ENCODE assay signal across 15 cellular contexts in the genomic region with DNA sequence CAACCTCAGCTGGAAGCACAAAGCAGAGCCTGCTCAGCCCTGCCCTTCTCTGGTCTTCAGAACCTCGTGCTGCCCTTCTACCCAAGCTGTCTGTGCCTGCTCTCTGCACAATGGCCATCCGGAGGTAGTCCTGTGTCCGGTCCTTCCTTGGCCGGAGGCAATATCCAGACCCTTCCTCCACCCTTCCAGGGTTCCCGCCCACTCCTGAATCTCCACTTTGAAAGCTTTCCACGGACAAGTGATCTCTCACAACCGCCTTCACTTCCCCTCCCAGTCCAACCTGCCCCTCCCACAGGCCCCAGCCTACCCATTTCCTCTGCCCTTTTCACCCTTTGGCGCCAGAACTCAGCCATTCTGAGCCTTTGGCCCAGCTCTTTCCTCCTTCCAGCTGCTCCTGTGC.
DNase-seq lines count a peak whose midpoint lies in the region; ATAC-seq and TF ChIP-seq lines count a peak whose summit lies in the region.
"Had no signal": no experiment of that assay in that cellular context is flagged by ENCODE, and none has a peak within 500 bp of the region (broad histone marks: within the 10 kb centered on the region; RNA-seq: fewer than 3 reads in every experiment).

No MANE protein-coding gene starts in this region.

- H3K9me3 ChIP-seq in right atrium auricular region, result no peaks in the 10 kb centered on the region
- H3K9me3 ChIP-seq in colonic mucosa, result no peaks in the 10 kb centered on the region
- H3K9me3 ChIP-seq in lung (ENCODE audit: control insufficient read depth in 2 of 2, insufficient read depth in 1 of 2, low read length in 1 of 2), result no peaks in the 10 kb centered on the region
- H3K9me3 ChIP-seq in MG63, result no peaks in the 10 kb centered on the region
- no peaks in the 10 kb centered on the region for H3K9me3 ChIP-seq in effector memory CD4-positive, alpha-beta T cell (ENCODE audit: control insufficient read depth, low read length)
- H3K9me3 ChIP-seq: vagina had no signal

- H3K4me3 ChIP-seq in right atrium auricular region (no peak overlapping the region), colonic mucosa (no peak overlapping the region), lung (no peak overlapping the region), MG63 (no peak overlapping the region)
- H3K4me3 ChIP-seq in effector memory CD4-positive, alpha-beta T cell (ENCODE audit: insufficient read depth, low read depth, low read length, poor library complexity, severe bottlenecking), result no peak overlapping the region
- H3K4me3 ChIP-seq: cardiac muscle cell, K562, vagina had no signal

- TF ChIP-seq CTCF in right atrium auricular region (IDR thresholded peaks at IDR 0.05), result no peak
- no peak for TF ChIP-seq CTCF in colonic mucosa (IDR thresholded peaks at IDR 0.05)
- TF ChIP-seq CTCF in lung (IDR thresholded peaks at IDR 0.05; ENCODE audit: control extremely low read depth, extremely low read depth), result no peak

- H3K36me3 ChIP-seq in right atrium auricular region (no peaks in the 10 kb centered on the region), colonic mucosa (no peaks in the 10 kb centered on the region), lung (ENCODE audit: control insufficient read depth in 2 of 2, insufficient read depth in 2 of 2, low read length in 2 of 2) (no peaks in the 10 kb centered on the region), MG63 (no peaks in the 10 kb centered on the region)
- no peaks in the 10 kb centered on the region for H3K36me3 ChIP-seq in effector memory CD4-positive, alpha-beta T cell (ENCODE audit: control insufficient read depth, insufficient read depth, low read length)
- H3K36me3 ChIP-seq: cardiac muscle cell, vagina had no signal

- H3K27ac ChIP-seq in right atrium auricular region (peak overlapping the region in 1 of 2 donors; percentile 5), colonic mucosa (peak overlapping the region; percentile 65), lung (ENCODE audit: low read depth in 1 of 2, low read length in 1 of 2) (peak overlapping the region in 1 of 2 donors; percentile 61)
- H3K27ac ChIP-seq in effector memory CD4-positive, alpha-beta T cell (ENCODE audit: insufficient read depth, low read length, poor library complexity, severe bottlenecking), result no peak overlapping the region
- H3K27ac ChIP-seq: vagina, VCaP had no signal

- H3K4me1 ChIP-seq in right atrium auricular region, result peaks cover 0 to 40% of the 10 kb centered on the region in 2 donors
- peaks cover 5% of the 10 kb centered on the region for H3K4me1 ChIP-seq in colonic mucosa
- H3K4me1 ChIP-seq in lung (ENCODE audit: control insufficient read depth in 2 of 2, insufficient read depth in 2 of 2, low read length in 2 of 2), result peaks cover 0 to 22% of the 10 kb centered on the region in 2 donors
- peaks cover 6% of the 10 kb centered on the region for H3K4me1 ChIP-seq in effector memory CD4-positive, alpha-beta T cell (ENCODE audit: control insufficient read depth, insufficient read depth, low read length, poor library complexity, severe bottlenecking)

- intact Hi-C loops in Right ventricle myocardium inferior (cut with DNase I), result loop anchor here (10.0 kb wide), 1 partner anchor 132 kb away; no protein-coding TSS in a partner anchor
- intact Hi-C loops in colonic mucosa (cut with DNase I), result no loop called here

- peak overlapping the region in 1 of 2 donors; percentile 38 for H3K9ac ChIP-seq in colonic mucosa (ENCODE audit: low read depth in 2 of 2, low read length in 2 of 2)

- DNase-seq in Right ventricle myocardium inferior (ENCODE audit: missing footprints), result no peak
- no peak for DNase-seq in right atrium auricular region (ENCODE audit: low spot score)
- DNase-seq in colonic mucosa, result peak; percentile 74
- peak; percentile 45 for DNase-seq in lung (ENCODE audit: low spot score)
- no peak for DNase-seq in T-helper 9 cell
- no peak for DNase-seq in MG63
- DNase-seq in effector memory CD4-positive, alpha-beta T cell, result no peak
- no peak for DNase-seq in NCI-H1694 treated with DMSO at 0.1 percent for 48 hours (lab: John Stamatoyannopoulos, UW)
- DNase-seq: DND-41, H7, NCI-H2227 treated with DMSO at 0.1 percent for 48 hours had no signal

- 33 to 42% methylated on average over 8 of the region's 8 CpGs for WGBS in lung, 2 donors

- H3K27me3 ChIP-seq in right atrium auricular region (no peaks in the 10 kb centered on the region), colonic mucosa (no peaks in the 10 kb centered on the region), lung (ENCODE audit: control insufficient read depth, insufficient read depth) (no peaks in the 10 kb centered on the region), MG63 (no peaks in the 10 kb centered on the region)
- no peaks in the 10 kb centered on the region for H3K27me3 ChIP-seq in effector memory CD4-positive, alpha-beta T cell (replicated peaks; ENCODE audit: control insufficient read depth, insufficient read depth, low read length, poor library complexity, severe bottlenecking)
- H3K27me3 ChIP-seq: cardiac muscle cell, vagina had no signal

- peak; percentile 40 for ATAC-seq in Right ventricle myocardium inferior
- no peak for ATAC-seq in lung (ENCODE audit: insufficient read depth, low FRiP score)
- ATAC-seq: K562 had no signal

Comparison
In these comparisons a context has a peak if more than half of its experiments do, and no peak if none do; other contexts are left out.
1. DNase-seq: peak in colonic mucosa (single experiment) and lung (single experiment); none in Right ventricle myocardium inferior (single experiment), right atrium auricular region (single experiment), T-helper 9 cell (single experiment), MG63 (single experiment), effector memory CD4-positive, alpha-beta T cell (0 of 3) and NCI-H1694 treated with DMSO at 0.1 percent for 48 hours (single experiment).